Comparison of ENCODE assay signal across 10 cellular contexts in genomic region chr10:74977913-74978847, GRCh38.
A peak's percentile ranks its signal among the peaks of the same experiment; 100 is the strongest.
DNase-seq lines count a peak whose midpoint lies in the region; ATAC-seq, FAIRE-seq and TF ChIP-seq lines count a peak whose summit lies in the region.
"Had no signal": no experiment of that assay in that cellular context is flagged by ENCODE, and none has a peak within 500 bp of the region (broad histone marks: within the 10 kb centered on the region; RNA-seq: fewer than 3 reads in every experiment).

No MANE protein-coding gene starts in this region.

- H3K36me3 ChIP-seq in brain microvascular endothelial cell (replicated peaks) (peaks cover 14% of the 10 kb centered on the region), stomach (peaks cover 12 to 61% (median 53%) of the 10 kb centered on the region in 4 donors)

- no peaks in the 10 kb centered on the region for H3K27me3 Mint-ChIP-seq in activated naive CD8-positive, alpha-beta T cell treated with anti-CD3 and anti-CD28 coated beads, Interleukin-2, amount 10 ng/mL, durations not matched to agents 7 days and 5 days

- peaks cover 40% of the 10 kb centered on the region for H3K4me1 Mint-ChIP-seq in activated naive CD8-positive, alpha-beta T cell treated with anti-CD3 and anti-CD28 coated beads, Interleukin-2, amount 10 ng/mL, durations not matched to agents 7 days and 5 days

- TF ChIP-seq CTCF in D721Med (IDR thresholded peaks at IDR 0.05; ENCODE audit: insufficient read depth, missing control alignments) (no peak), brain microvascular endothelial cell (IDR thresholded peaks at IDR 0.05; ENCODE audit: low read depth, low read length, missing control alignments) (no peak), stomach (IDR thresholded peaks at IDR 0.05) (no peak)

- H3K27me3 ChIP-seq in brain microvascular endothelial cell (replicated peaks) (no peaks in the 10 kb centered on the region), stomach (no peaks in the 10 kb centered on the region)
- H3K27me3 ChIP-seq: esophagus squamous epithelium had no signal

- 82 to 87% (median 84%) methylated on average over 8 of the region's 8 CpGs for WGBS in stomach, 5 donors

- no peak for TF ChIP-seq POLR2A in GM12891 (IDR thresholded peaks at IDR 0.05; ENCODE audit: low read depth, low read length)
- no peak for TF ChIP-seq POLR2A in stomach (IDR thresholded peaks at IDR 0.05)

- peaks cover 45% of the 10 kb centered on the region for H3K36me3 Mint-ChIP-seq in activated naive CD8-positive, alpha-beta T cell treated with anti-CD3 and anti-CD28 coated beads, Interleukin-2, amount 10 ng/mL, durations not matched to agents 7 days and 5 days

- peak overlapping the region; percentile 69 for H3K4me3 Mint-ChIP-seq in activated naive CD8-positive, alpha-beta T cell treated with anti-CD3 and anti-CD28 coated beads, Interleukin-2, amount 10 ng/mL, durations not matched to agents 7 days and 5 days

- DNase-seq in GM12891 (ENCODE audit: insufficient read length, low spot score) (no peak), D721Med (ENCODE audit: insufficient read length, low spot score) (no peak), RCC 7860 (ENCODE audit: low spot score) (no peak), brain microvascular endothelial cell (no peak), stomach (no peak)
- DNase-seq in activated naive CD8-positive, alpha-beta T cell treated with anti-CD3 and anti-CD28 coated beads, Interleukin-2, amount 10 ng/mL, durations not matched to agents 7 days and 5 days, result peak; percentile 43
- DNase-seq: esophagus squamous epithelium, right cardiac atrium had no signal

- no peaks in the 10 kb centered on the region for H3K9me3 Mint-ChIP-seq in activated naive CD8-positive, alpha-beta T cell treated with anti-CD3 and anti-CD28 coated beads, Interleukin-2, amount 10 ng/mL, durations not matched to agents 7 days and 5 days

- H3K27ac ChIP-seq in brain microvascular endothelial cell, result no peak overlapping the region
- H3K27ac ChIP-seq in stomach, result no peak overlapping the region
- H3K27ac ChIP-seq: esophagus squamous epithelium had no signal

- POLR2A ChIA-PET in activated naive CD8-positive, alpha-beta T cell treated with anti-CD3 and anti-CD28 coated beads, Interleukin-2, amount 10 ng/mL, durations not matched to agents 7 days and 5 days (lab: Charles Lee), result interaction anchor here (1.0 kb wide), 1 partner anchor 78 kb away, joined by 3 read pairs; no protein-coding TSS in a partner anchor

- TF ChIP-seq EP300 in stomach (IDR thresholded peaks at IDR 0.05), result no peak

- in situ Hi-C loops in brain microvascular endothelial cell (cut with HindIII; ENCODE audit: low pct_ligation_motif_present, low sequenced_read_pairs), result no loop called here

- intact Hi-C loops in stomach (cut with DNase I; ENCODE audit: low total_unique reads), result no loop called here

- FAIRE-seq in GM12891 (lab: Jason Lieb, UNC) (peak; percentile 89), D721Med (lab: Jason Lieb, UNC) (no peak), RCC 7860 (lab: Jason Lieb, UNC) (no peak)

- H3K27ac Mint-ChIP-seq in activated naive CD8-positive, alpha-beta T cell treated with anti-CD3 and anti-CD28 coated beads, Interleukin-2, amount 10 ng/mL, durations not matched to agents 7 days and 5 days, result peak overlapping the region; percentile 73

- peak; percentile 84 for ATAC-seq in GM19468 (IDR thresholded peaks at IDR 0.05; ENCODE audit: extremely low read depth, unreplicated experiment)
- peak; percentile 87 for ATAC-seq in HG03432 (IDR thresholded peaks at IDR 0.05; ENCODE audit: unreplicated experiment)
- ATAC-seq in activated naive CD8-positive, alpha-beta T cell treated with anti-CD3 and anti-CD28 coated beads, Interleukin-2, amount 10 ng/mL, durations not matched to agents 7 days and 5 days (ENCODE audit: low read depth), result peak; percentile 76
- ATAC-seq: right cardiac atrium had no signal

- H3K4me1 ChIP-seq in stomach, result peaks cover 0 to 39% (median 6%) of the 10 kb centered on the region in 4 donors

- H3K4me3 ChIP-seq in brain microvascular endothelial cell (ENCODE audit: low read depth, low read length), result no peak overlapping the region
- H3K4me3 ChIP-seq in stomach, result no peak overlapping the region
- H3K4me3 ChIP-seq: esophagus squamous epithelium had no signal

- no peaks in the 10 kb centered on the region for H3K9me3 ChIP-seq in stomach
- H3K9me3 ChIP-seq: esophagus squamous epithelium had no signal

TF ChIP-seq in GM12891, 5 proteins besides CTCF, POLR2A, EP300 and RAD21:
- TF ChIP-seq PAX5 (IDR thresholded peaks at IDR 0.05; ENCODE audit: insufficient read depth, low read length, severe bottlenecking), result no peak
- TF ChIP-seq POLR2AphosphoS5 (IDR thresholded peaks at IDR 0.05; ENCODE audit: low read depth, low read length), result 0 out of 2 replicates have a peak, but pooled peaks have one; percentile 55
- TF ChIP-seq SPI1 (IDR thresholded peaks at IDR 0.05; ENCODE audit: low read depth, low read length), result peak; percentile 98
- no peak for TF ChIP-seq TAF1 (IDR thresholded peaks at IDR 0.05; ENCODE audit: low read depth, low read length)
- peak; percentile 93 for TF ChIP-seq POU2F2 (IDR thresholded peaks at IDR 0.05; ENCODE audit: low read depth, low read length)
